1 cellular context compared by ENCODE assay signal in the genomic region with DNA sequence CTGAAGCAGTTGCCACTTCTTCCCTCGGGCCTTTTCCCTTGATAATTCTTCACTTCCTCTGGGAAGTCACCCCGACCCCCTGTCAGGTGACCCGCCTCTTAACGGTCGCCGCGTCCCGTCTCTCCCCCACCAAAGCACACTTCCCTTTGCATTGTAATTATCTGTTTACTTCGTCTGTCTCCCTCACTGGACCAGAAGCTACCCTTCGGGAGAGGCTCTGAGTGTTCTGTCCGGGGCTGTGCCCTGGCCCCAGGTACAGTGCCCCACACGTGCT.
TF ChIP-seq lines count a peak whose summit lies in the region.

No MANE protein-coding gene starts in this region.

TF ChIP-seq in GM12878, 131 proteins besides CTCF, POLR2A, EP300 and RAD21 (continued from another document):
- TF ChIP-seq, protein P1, sequence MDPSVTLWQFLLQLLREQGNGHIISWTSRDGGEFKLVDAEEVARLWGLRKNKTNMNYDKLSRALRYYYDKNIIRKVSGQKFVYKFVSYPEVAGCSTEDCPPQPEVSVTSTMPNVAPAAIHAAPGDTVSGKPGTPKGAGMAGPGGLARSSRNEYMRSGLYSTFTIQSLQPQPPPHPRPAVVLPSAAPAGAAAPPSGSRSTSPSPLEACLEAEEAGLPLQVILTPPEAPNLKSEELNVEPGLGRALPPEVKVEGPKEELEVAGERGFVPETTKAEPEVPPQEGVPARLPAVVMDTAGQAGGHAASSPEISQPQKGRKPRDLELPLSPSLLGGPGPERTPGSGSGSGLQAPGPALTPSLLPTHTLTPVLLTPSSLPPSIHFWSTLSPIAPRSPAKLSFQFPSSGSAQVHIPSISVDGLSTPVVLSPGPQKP (IDR thresholded peaks at IDR 0.05; ENCODE audit: low read depth, low read length) = no peak
- TF ChIP-seq HDAC6 (IDR thresholded peaks at IDR 0.05; ENCODE audit: unreplicated experiment) = no peak
- no peak for TF ChIP-seq SMARCA5 (IDR thresholded peaks at IDR 0.05)
- TF ChIP-seq LARP7 (IDR thresholded peaks at IDR 0.05) = no peak
- TF ChIP-seq, protein P2, sequence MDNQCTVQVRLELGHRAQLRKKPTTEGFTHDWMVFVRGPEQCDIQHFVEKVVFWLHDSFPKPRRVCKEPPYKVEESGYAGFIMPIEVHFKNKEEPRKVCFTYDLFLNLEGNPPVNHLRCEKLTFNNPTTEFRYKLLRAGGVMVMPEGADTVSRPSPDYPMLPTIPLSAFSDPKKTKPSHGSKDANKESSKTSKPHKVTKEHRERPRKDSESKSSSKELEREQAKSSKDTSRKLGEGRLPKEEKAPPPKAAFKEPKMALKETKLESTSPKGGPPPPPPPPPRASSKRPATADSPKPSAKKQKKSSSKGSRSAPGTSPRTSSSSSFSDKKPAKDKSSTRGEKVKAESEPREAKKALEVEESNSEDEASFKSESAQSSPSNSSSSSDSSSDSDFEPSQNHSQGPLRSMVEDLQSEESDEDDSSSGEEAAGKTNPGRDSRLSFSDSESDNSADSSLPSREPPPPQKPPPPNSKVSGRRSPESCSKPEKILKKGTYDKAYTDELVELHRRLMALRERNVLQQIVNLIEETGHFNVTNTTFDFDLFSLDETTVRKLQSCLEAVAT (IDR thresholded peaks at IDR 0.05) = no peak
- no peak for TF ChIP-seq BHLHE40 (IDR thresholded peaks at IDR 0.05; ENCODE audit: borderline replicate concordance in 1 of 2, low read depth in 2 of 2, low read length in 1 of 2)
- TF ChIP-seq PML (IDR thresholded peaks at IDR 0.05; ENCODE audit: low read length) = no peak
- no peak for TF ChIP-seq PAX5 (IDR thresholded peaks at IDR 0.05; ENCODE audit: borderline replicate concordance, low read depth, low read length)
- no peak for TF ChIP-seq TCF3 (IDR thresholded peaks at IDR 0.05; ENCODE audit: borderline replicate concordance, insufficient read depth, low read depth, low read length)
TF ChIP-seq in GM12878: peak in this region for 0.
